Comparison of ENCODE assay signal across 12 cellular contexts in genomic region chr11:129862123-129862522, GRCh38. TPM values are rescaled to one million over a fixed set of nuclear protein-coding genes. Genes with fewer than 3 reads are reported as not detected.
A peak's percentile ranks its signal among the peaks of the same experiment; 100 is the strongest.
DNase-seq lines count a peak whose midpoint lies in the region; ATAC-seq and TF ChIP-seq lines count a peak whose summit lies in the region.
"Had no signal": no experiment of that assay in that cellular context is flagged by ENCODE, and none has a peak within 500 bp of the region (broad histone marks: within the 10 kb centered on the region; RNA-seq: fewer than 3 reads in every experiment).

No MANE protein-coding gene starts in this region.

- H3K27me3 ChIP-seq in CD4-positive, CD25-positive, alpha-beta regulatory T cell (ENCODE audit: control insufficient read depth, insufficient read depth, low read length): no peaks in the 10 kb centered on the region
- H3K27me3 ChIP-seq in HUES64 (ENCODE audit: insufficient read depth, low read length) (no peaks in the 10 kb centered on the region), esophagus (ENCODE audit: control insufficient read depth in 1 of 2, insufficient read depth in 2 of 2, low read length in 2 of 2) (no peaks in the 10 kb centered on the region), osteoblast (ENCODE audit: insufficient read depth, low read length) (no peaks in the 10 kb centered on the region)
- H3K27me3 ChIP-seq: Peyer's patch had no signal

- no peak overlapping the region for H3K27ac ChIP-seq in CD4-positive, CD25-positive, alpha-beta regulatory T cell (ENCODE audit: insufficient read depth, low read length, poor library complexity, severe bottlenecking)
- H3K27ac ChIP-seq in HUES64 (ENCODE audit: low read depth, low read length): peak overlapping the region; percentile 57
- peak overlapping the region; percentile 47 to 89 for H3K27ac ChIP-seq in esophagus (ENCODE audit: low read depth in 2 of 2, low read length in 1 of 2)
- H3K27ac ChIP-seq in osteoblast (ENCODE audit: low read depth, low read length): peak overlapping the region; percentile 45
- H3K27ac ChIP-seq: parathyroid adenoma had no signal

- H3K36me3 ChIP-seq in CD4-positive, CD25-positive, alpha-beta regulatory T cell (ENCODE audit: control insufficient read depth, insufficient read depth, low read length): peaks cover 45% of the 10 kb centered on the region
- H3K36me3 ChIP-seq in HUES64 (ENCODE audit: insufficient read depth, low read length) (peaks cover 68% of the 10 kb centered on the region), esophagus (ENCODE audit: control insufficient read depth in 2 of 2, insufficient read depth in 2 of 2, low read length in 1 of 2) (peaks cover 5 to 24% of the 10 kb centered on the region in 2 donors), osteoblast (ENCODE audit: insufficient read depth, low read length) (peaks cover 17% of the 10 kb centered on the region)

- intact Hi-C loops in activated CD4-positive, alpha-beta T cell treated with anti-CD3 and anti-CD28 coated beads, Interleukin-2, amount 10 ng/mL, durations not matched to agents 24 days and 14 days (cut with micrococcal nuclease): no loop called here

- no peak overlapping the region for H3K4me3 ChIP-seq in CD4-positive, CD25-positive, alpha-beta regulatory T cell (ENCODE audit: low read depth, low read length)
- H3K4me3 ChIP-seq in HUES64 (ENCODE audit: low read length) (no peak overlapping the region), esophagus (ENCODE audit: low read depth in 1 of 2, low read length in 2 of 2) (no peak overlapping the region), osteoblast (ENCODE audit: insufficient read depth, low read length) (no peak overlapping the region)
- H3K4me3 ChIP-seq: Peyer's patch had no signal

- H3K4me1 Mint-ChIP-seq in CD4-positive, CD25-positive, alpha-beta regulatory T cell: peaks cover 0 to 58% (median 21%) of the 10 kb centered on the region in 4 donors
- H3K4me1 Mint-ChIP-seq in activated CD4-positive, alpha-beta T cell treated with anti-CD3 and anti-CD28 coated beads, Interleukin-2, amount 10 ng/mL, durations not matched to agents 24 days and 14 days: peaks cover 23% of the 10 kb centered on the region

- WGBS in HUES64: 81% methylated on average over 9 of the region's 9 CpGs
- WGBS in esophagus, 2 donors: 56 to 65% methylated on average over 9 of the region's 9 CpGs

- H4K20me1 ChIP-seq in osteoblast (ENCODE audit: insufficient read depth, low read length): no peaks in the 10 kb centered on the region

- H3K4me1 ChIP-seq in CD4-positive, CD25-positive, alpha-beta regulatory T cell (ENCODE audit: control insufficient read depth, insufficient read depth, low read length, poor library complexity, severe bottlenecking): peaks cover 9% of the 10 kb centered on the region
- H3K4me1 ChIP-seq in HUES64 (ENCODE audit: insufficient read depth, low read length): peaks cover 7% of the 10 kb centered on the region; the same call in 1 of the 2 replicates
- H3K4me1 ChIP-seq in esophagus (ENCODE audit: control insufficient read depth in 2 of 2, insufficient read depth in 2 of 2, low read length in 1 of 2): peaks cover 3% of the 10 kb centered on the region in 2 donors
- peaks cover 10% of the 10 kb centered on the region for H3K4me1 ChIP-seq in osteoblast (ENCODE audit: insufficient read depth, low read length)
- H3K4me1 ChIP-seq: parathyroid adenoma had no signal

- no peak overlapping the region for H2AFZ ChIP-seq in osteoblast (ENCODE audit: low read length)
- H2AFZ ChIP-seq: parathyroid adenoma had no signal

- ATAC-seq in CD4-positive, CD25-positive, alpha-beta regulatory T cell (ENCODE audit: low read depth in 2 of 2): no peak

- no peaks in the 10 kb centered on the region for H3K79me2 ChIP-seq in osteoblast (ENCODE audit: insufficient read depth, low read length)
- H3K79me2 ChIP-seq: parathyroid adenoma had no signal

- H3K9me3 Mint-ChIP-seq in CD4-positive, CD25-positive, alpha-beta regulatory T cell: no peaks in the 10 kb centered on the region
- H3K9me3 Mint-ChIP-seq in activated CD4-positive, alpha-beta T cell treated with anti-CD3 and anti-CD28 coated beads, Interleukin-2, amount 10 ng/mL, durations not matched to agents 24 days and 14 days: no peaks in the 10 kb centered on the region

- DNase-seq in CD4-positive, CD25-positive, alpha-beta regulatory T cell: no peak
- DNase-seq in osteoblast (ENCODE audit: insufficient read length, low spot score, missing footprints) (no peak), kidney glomerular epithelial cell (lab: John Stamatoyannopoulos, UW) (no peak)
- DNase-seq in activated CD4-positive, alpha-beta T cell treated with anti-CD3 and anti-CD28 coated beads, Interleukin-2, amount 10 ng/mL, durations not matched to agents 24 days and 14 days: no peak
- DNase-seq in effector CD4-positive, alpha-beta T cell: no peak
- DNase-seq in stimulated activated CD4-positive, alpha-beta T cell treated with anti-CD3 and anti-CD28 coated beads, Interleukin-4, amount 100 ng/mL, for 24 hours: no peak
- DNase-seq: DMS153, NCI-H1092 had no signal

- H3K27ac Mint-ChIP-seq in CD4-positive, CD25-positive, alpha-beta regulatory T cell: peak overlapping the region; percentile 69 to 97 (median 95)
- H3K27ac Mint-ChIP-seq in activated CD4-positive, alpha-beta T cell treated with anti-CD3 and anti-CD28 coated beads, Interleukin-2, amount 10 ng/mL, durations not matched to agents 24 days and 14 days: no peak overlapping the region

- peak overlapping the region; percentile 38 for H3K9ac ChIP-seq in HUES64 (ENCODE audit: low read depth, low read length)
- H3K9ac ChIP-seq: parathyroid adenoma had no signal

- H3K9me3 ChIP-seq in CD4-positive, CD25-positive, alpha-beta regulatory T cell (ENCODE audit: control insufficient read depth in 2 of 2, low read length in 2 of 2): no peaks in the 10 kb centered on the region
- no peaks in the 10 kb centered on the region for H3K9me3 ChIP-seq in HUES64 (ENCODE audit: insufficient read depth, low read depth, low read length)
- no peaks in the 10 kb centered on the region for H3K9me3 ChIP-seq in esophagus (ENCODE audit: control insufficient read depth in 2 of 2, insufficient read depth in 1 of 2, low read depth in 1 of 2, low read length in 1 of 2)
- H3K9me3 ChIP-seq in osteoblast (ENCODE audit: low read depth, low read length): no peaks in the 10 kb centered on the region
- H3K9me3 ChIP-seq: Peyer's patch had no signal

- peaks cover 55% of the 10 kb centered on the region for H3K36me3 Mint-ChIP-seq in CD4-positive, CD25-positive, alpha-beta regulatory T cell
- peaks cover 67% of the 10 kb centered on the region for H3K36me3 Mint-ChIP-seq in activated CD4-positive, alpha-beta T cell treated with anti-CD3 and anti-CD28 coated beads, Interleukin-2, amount 10 ng/mL, durations not matched to agents 24 days and 14 days (ENCODE audit: low read depth)

- peak overlapping the region in 1 of 4 donors; percentile 73 for H3K4me3 Mint-ChIP-seq in CD4-positive, CD25-positive, alpha-beta regulatory T cell
- H3K4me3 Mint-ChIP-seq in activated CD4-positive, alpha-beta T cell treated with anti-CD3 and anti-CD28 coated beads, Interleukin-2, amount 10 ng/mL, durations not matched to agents 24 days and 14 days: no peak overlapping the region

- no peak for TF ChIP-seq CTCF in osteoblast (IDR thresholded peaks at IDR 0.05; ENCODE audit: extremely low read depth, low read depth, low read length)

- no peak overlapping the region for H3K4me2 ChIP-seq in osteoblast (ENCODE audit: insufficient read depth, low read length)

- H3K27me3 Mint-ChIP-seq in CD4-positive, CD25-positive, alpha-beta regulatory T cell: no peaks in the 10 kb centered on the region
- H3K27me3 Mint-ChIP-seq in activated CD4-positive, alpha-beta T cell treated with anti-CD3 and anti-CD28 coated beads, Interleukin-2, amount 10 ng/mL, durations not matched to agents 24 days and 14 days: no peaks in the 10 kb centered on the region

RNA-seq across cellular contexts. Expression of gene NFRKB, which starts 33.3 kb away (rescaled TPM):
- 41.0 TPM for total RNA-seq in CD4-positive, CD25-positive, alpha-beta regulatory T cell
- 10 to 100 TPM; 12.8 to 21.0 (median 19.2) TPM for polyA plus RNA-seq in CD4-positive, CD25-positive, alpha-beta regulatory T cell
- 24.4 TPM for polyA plus RNA-seq in HUES64 (2013, experiment 1 of 2)
- polyA plus RNA-seq in HUES64 (2013, experiment 2 of 2): 22.4 TPM
- polyA plus RNA-seq in esophagus: 1 to 10 TPM; 7.1 to 8.6 TPM
- 15.2 and 18.9 TPM in 2 replicates for total RNA-seq in osteoblast
- total RNA-seq in activated CD4-positive, alpha-beta T cell treated with anti-CD3 and anti-CD28 coated beads, Interleukin-2, amount 10 ng/mL, durations not matched to agents 24 days and 14 days: 45.5 and 52.2 TPM in 2 replicates

RNA-seq across cellular contexts. Expression of gene TMEM45B, which starts 46.5 kb away (rescaled TPM):
- 1.1 TPM for total RNA-seq in CD4-positive, CD25-positive, alpha-beta regulatory T cell
- 1 to 10 TPM; 2.7 to 9.7 (median 3.7) TPM for polyA plus RNA-seq in CD4-positive, CD25-positive, alpha-beta regulatory T cell
- polyA plus RNA-seq in HUES64 (2013, experiment 1 of 2): not detected
- 0.63 TPM for polyA plus RNA-seq in HUES64 (2013, experiment 2 of 2)
- polyA plus RNA-seq in esophagus: 10 to 100 TPM; 59.9 to 90.6 TPM
- not detected in 2 replicates for total RNA-seq in osteoblast
- total RNA-seq in activated CD4-positive, alpha-beta T cell treated with anti-CD3 and anti-CD28 coated beads, Interleukin-2, amount 10 ng/mL, durations not matched to agents 24 days and 14 days: 0.37 and 0.45 TPM in 2 replicates
